Comparison of ENCODE assay signal across 9 cellular contexts in genomic region chr14:68797180-68797670, GRCh38. TPM values are rescaled to one million over a fixed set of nuclear protein-coding genes. Genes with fewer than 3 reads are reported as not detected.
DNase-seq lines count a peak whose midpoint lies in the region; ATAC-seq and TF ChIP-seq lines count a peak whose summit lies in the region.
"Had no signal": no experiment of that assay in that cellular context is flagged by ENCODE, and none has a peak within 500 bp of the region (broad histone marks: within the 10 kb centered on the region; RNA-seq: fewer than 3 reads in every experiment).

No MANE protein-coding gene starts in this region.

- H3K27me3 Mint-ChIP-seq in HFFc6 (ENCODE audit: insufficient read depth): peaks cover 14% of the 10 kb centered on the region
- no peaks in the 10 kb centered on the region for H3K27me3 Mint-ChIP-seq in activated CD8-positive, alpha-beta T cell treated with anti-CD3 and anti-CD28 coated beads for 36 hours
- no peaks in the 10 kb centered on the region for H3K27me3 Mint-ChIP-seq in stimulated activated naive CD8-positive, alpha-beta T cell treated with anti-CD3 and anti-CD28 coated beads, Interleukin-15, amount 100 ng/mL, for 72 hours

- DNase-seq in HFFc6 (no peak), iPS-NIHi7 (ENCODE audit: extremely low spot score) (peak; percentile 80), cerebellar cortex (ENCODE audit: low spot score) (no peak)
- DNase-seq in activated CD8-positive, alpha-beta T cell treated with anti-CD3 and anti-CD28 coated beads for 36 hours: peak; percentile 31
- DNase-seq in stimulated activated naive CD8-positive, alpha-beta T cell treated with anti-CD3 and anti-CD28 coated beads, Interleukin-15, amount 100 ng/mL, for 72 hours: no peak
- DNase-seq: activated gamma-delta T cell, NCI-H774 had no signal

- H3K9me3 Mint-ChIP-seq in HFFc6: peaks cover 18% of the 10 kb centered on the region
- H3K9me3 Mint-ChIP-seq in activated CD8-positive, alpha-beta T cell treated with anti-CD3 and anti-CD28 coated beads for 36 hours: peaks cover 13% of the 10 kb centered on the region
- H3K9me3 Mint-ChIP-seq in stimulated activated naive CD8-positive, alpha-beta T cell treated with anti-CD3 and anti-CD28 coated beads, Interleukin-15, amount 100 ng/mL, for 72 hours: peaks cover 10 to 12% of the 10 kb centered on the region in 2 donors

- POLR2A ChIA-PET in activated CD8-positive, alpha-beta T cell treated with anti-CD3 and anti-CD28 coated beads for 36 hours (lab: Charles Lee): interaction anchor here (1.9 to 8.6 kb wide), 6 partner anchors 9 to 514 kb away, joined by 8 to 161 read pairs (median 26); no protein-coding TSS in a partner anchor

- H3K36me3 Mint-ChIP-seq in HFFc6 (ENCODE audit: low read depth): peaks cover 24% of the 10 kb centered on the region
- peaks cover 26% of the 10 kb centered on the region for H3K36me3 Mint-ChIP-seq in activated CD8-positive, alpha-beta T cell treated with anti-CD3 and anti-CD28 coated beads for 36 hours (ENCODE audit: low read depth)

- H3K27ac Mint-ChIP-seq in HFFc6: peak overlapping the region; percentile 70
- peak overlapping the region; percentile 100 for H3K27ac Mint-ChIP-seq in activated CD8-positive, alpha-beta T cell treated with anti-CD3 and anti-CD28 coated beads for 36 hours
- H3K27ac Mint-ChIP-seq in stimulated activated naive CD8-positive, alpha-beta T cell treated with anti-CD3 and anti-CD28 coated beads, Interleukin-15, amount 100 ng/mL, for 72 hours: peak overlapping the region; percentile 68 to 77

- H3K4me1 Mint-ChIP-seq in HFFc6 (ENCODE audit: low read depth): peaks cover 58% of the 10 kb centered on the region
- H3K4me1 Mint-ChIP-seq in activated CD8-positive, alpha-beta T cell treated with anti-CD3 and anti-CD28 coated beads for 36 hours (ENCODE audit: low read depth): peaks cover 56% of the 10 kb centered on the region
- peaks cover 73% of the 10 kb centered on the region for H3K4me1 Mint-ChIP-seq in stimulated activated naive CD8-positive, alpha-beta T cell treated with anti-CD3 and anti-CD28 coated beads, Interleukin-15, amount 100 ng/mL, for 72 hours

- CTCF ChIA-PET in activated CD8-positive, alpha-beta T cell treated with anti-CD3 and anti-CD28 coated beads for 36 hours (lab: Charles Lee): interaction anchor here (0.9 to 4.8 kb wide), 4 partner anchors 16 to 325 kb away, joined by 3 to 57 read pairs (median 7); no protein-coding TSS in a partner anchor

- H3K4me3 Mint-ChIP-seq in HFFc6: peak overlapping the region; percentile 20; the same call in 1 of the 2 replicates
- H3K4me3 Mint-ChIP-seq in activated CD8-positive, alpha-beta T cell treated with anti-CD3 and anti-CD28 coated beads for 36 hours: no peak overlapping the region
- peak overlapping the region; percentile 49 for H3K4me3 Mint-ChIP-seq in stimulated activated naive CD8-positive, alpha-beta T cell treated with anti-CD3 and anti-CD28 coated beads, Interleukin-15, amount 100 ng/mL, for 72 hours

- no peak for TF ChIP-seq CTCF in HFFc6 (IDR thresholded peaks at IDR 0.05)
- TF ChIP-seq CTCF in activated CD8-positive, alpha-beta T cell treated with anti-CD3 and anti-CD28 coated beads for 36 hours (IDR thresholded peaks at IDR 0.05): no peak

- intact Hi-C loops in activated CD8-positive, alpha-beta T cell treated with anti-CD3 and anti-CD28 coated beads for 36 hours (cut with micrococcal nuclease): no loop called here

- ATAC-seq in activated CD8-positive, alpha-beta T cell treated with anti-CD3 and anti-CD28 coated beads for 36 hours: no peak
- no peak for ATAC-seq in stimulated activated naive CD8-positive, alpha-beta T cell treated with anti-CD3 and anti-CD28 coated beads, Interleukin-15, amount 100 ng/mL, for 72 hours
- ATAC-seq in GM19035 (IDR thresholded peaks at IDR 0.05; ENCODE audit: unreplicated experiment): no peak
- no peak for ATAC-seq in HG03432 (IDR thresholded peaks at IDR 0.05; ENCODE audit: unreplicated experiment)

RNA-seq across cellular contexts. Expression of gene ZFP36L1, which starts 4.4 kb away (rescaled TPM):
- 100 to 1,000 TPM; 135 to 161 (median 144) TPM for total RNA-seq in HFFc6 (2021; fragmentation: NEBNext Ultra II Directional; extraction: Animal tissue kit (Norgen Biotek cat#: 25700))
- 10 to 100 TPM; 57.4 to 60.6 TPM for total RNA-seq in activated CD8-positive, alpha-beta T cell treated with anti-CD3 and anti-CD28 coated beads for 36 hours

Comparison
In these comparisons a context has a peak if more than half of its experiments do, and no peak if none do; other contexts are left out.
1. DNase-seq: peak in activated CD8-positive, alpha-beta T cell treated with anti-CD3 and anti-CD28 coated beads for 36 hours (single experiment) and iPS-NIHi7 (single experiment); none in HFFc6 (single experiment), stimulated activated naive CD8-positive, alpha-beta T cell treated with anti-CD3 and anti-CD28 coated beads, Interleukin-15, amount 100 ng/mL, for 72 hours (0 of 2) and cerebellar cortex (single experiment).
2. Peak in every context shown above with its lines, with median percentiles within 50 percentile points of each other: H3K27ac Mint-ChIP-seq.